In the genomic region with DNA sequence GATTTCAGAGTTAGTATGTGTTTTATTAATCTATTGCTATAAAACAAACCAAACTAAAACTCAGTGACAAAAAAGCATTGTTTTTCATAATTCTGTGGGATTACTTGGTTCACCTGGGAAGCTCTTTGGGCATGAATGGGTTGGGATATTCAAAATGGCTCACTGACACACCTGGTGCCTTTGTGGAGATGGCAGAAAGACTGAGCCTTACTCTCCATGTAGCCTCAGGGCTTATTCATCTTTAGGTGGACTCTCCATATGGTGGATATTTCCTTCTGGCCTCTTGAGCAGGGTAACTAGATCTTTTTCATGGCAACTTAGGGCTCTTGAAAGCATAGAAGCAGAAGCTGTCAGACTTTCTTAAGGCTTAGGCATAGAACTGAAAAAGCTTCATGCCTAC, we compare ENCODE assay signal across 6 cellular contexts.
"Had no signal": no experiment of that assay in that cellular context is flagged by ENCODE, and none has a peak within 500 bp of the region (broad histone marks: within the 10 kb centered on the region; RNA-seq: fewer than 3 reads in every experiment).

No MANE protein-coding gene starts in this region.

- H3K4me1 Mint-ChIP-seq: GM23338, H9, IgD-negative memory B cell had no signal

- H3K36me3 Mint-ChIP-seq: IgD-negative memory B cell had no signal

- DNase-seq: H9, HFFc6 had no signal

- H3K27me3 Mint-ChIP-seq: IgD-negative memory B cell had no signal

- H3K27ac Mint-ChIP-seq: GM23338, HFFc6, IgD-negative memory B cell had no signal

- ATAC-seq: GM23338, HCT116, HepG2 had no signal

- H3K4me3 Mint-ChIP-seq: GM23338, H9, HFFc6, IgD-negative memory B cell had no signal
